In genomic region chr3:189297957-189298356, GRCh38 we compare ENCODE assay signal across 16 cellular contexts.
DNase-seq lines count a peak whose midpoint lies in the region; ATAC-seq, FAIRE-seq and TF ChIP-seq lines count a peak whose summit lies in the region.
"Had no signal": no experiment of that assay in that cellular context is flagged by ENCODE, and none has a peak within 500 bp of the region (broad histone marks: within the 10 kb centered on the region; RNA-seq: fewer than 3 reads in every experiment).

No MANE protein-coding gene starts in this region.

- no peak overlapping the region for H3K9ac ChIP-seq in keratinocyte (ENCODE audit: control insufficient read depth, extremely low read depth, insufficient read depth, low read length)
- H3K9ac ChIP-seq: BLaER1 had no signal

- POLR2A ChIA-PET in RWPE1 (lab: Yijun Ruan, JAX; ENCODE audit: low non-redundant PET): no interaction called here

- peaks cover 18% of the 10 kb centered on the region for H3K36me3 Mint-ChIP-seq in T-helper 2 cell treated with Interferon-gamma antibody and Interleukin-4, amounts not matched to agents 5 μg/mL and 100 μg/mL, for 36 hours (ENCODE audit: low read depth)

- H3K4me3 ChIP-seq in bronchial epithelial cell (ENCODE audit: low read depth, low read length): no peak overlapping the region
- H3K4me3 ChIP-seq in keratinocyte (ENCODE audit: control insufficient read depth in 2 of 3, extremely low read depth in 1 of 3, insufficient read depth in 2 of 3, low read depth in 1 of 3, low read length in 3 of 3): no peak overlapping the region
- H3K4me3 ChIP-seq: BLaER1, GM12878 had no signal

- H3K36me3 ChIP-seq in bronchial epithelial cell (ENCODE audit: control insufficient read depth, insufficient read depth, low read length) (no peaks in the 10 kb centered on the region), keratinocyte (ENCODE audit: control insufficient read depth in 2 of 2, extremely low read depth in 1 of 2, insufficient read depth in 2 of 2, low read length in 2 of 2) (no peaks in the 10 kb centered on the region)
- H3K36me3 ChIP-seq: BLaER1 had no signal

- FAIRE-seq in bronchial epithelial cell (lab: Jason Lieb, UNC): no peak
- no peak for FAIRE-seq in keratinocyte (lab: Jason Lieb, UNC)
- FAIRE-seq: GM12878, GM18507, H1 had no signal

- H3K9me3 ChIP-seq in keratinocyte (ENCODE audit: control insufficient read depth, low read depth, low read length): no peaks in the 10 kb centered on the region
- H3K9me3 ChIP-seq: BLaER1 had no signal

- H3K9me3 Mint-ChIP-seq in T-helper 2 cell treated with Interferon-gamma antibody and Interleukin-4, amounts not matched to agents 5 μg/mL and 100 μg/mL, for 36 hours: no peaks in the 10 kb centered on the region

- H3K4me2 ChIP-seq in keratinocyte (ENCODE audit: control insufficient read depth, extremely low read depth, insufficient read depth, low read depth, low read length): no peak overlapping the region
- H3K4me2 ChIP-seq: BLaER1 had no signal

- CTCF ChIA-PET in RWPE1 (lab: Yijun Ruan, JAX): no interaction called here

- H3K27me3 ChIP-seq in bronchial epithelial cell (ENCODE audit: control insufficient read depth, insufficient read depth, low read length) (no peaks in the 10 kb centered on the region), keratinocyte (ENCODE audit: control insufficient read depth, extremely low read depth, insufficient read depth, low read length) (no peaks in the 10 kb centered on the region)
- H3K27me3 ChIP-seq: BLaER1 had no signal

- no peaks in the 10 kb centered on the region for H4K20me1 ChIP-seq in keratinocyte (ENCODE audit: control insufficient read depth, extremely low read depth, insufficient read depth, low read length)
- H4K20me1 ChIP-seq: BLaER1 had no signal

- no peak overlapping the region for H2AFZ ChIP-seq in keratinocyte (ENCODE audit: control insufficient read depth, low read length)

- dilution Hi-C loops in keratinocyte (cut with MboI; ENCODE audit: extremely low pct_ligation_motif_present, low sequenced_read_pairs): no loop called here

- no peaks in the 10 kb centered on the region for H3K9me1 ChIP-seq in keratinocyte (ENCODE audit: control insufficient read depth, extremely low read depth, insufficient read depth, low read length)

- H3K79me2 ChIP-seq in keratinocyte (ENCODE audit: control insufficient read depth, insufficient read depth, low read length): no peaks in the 10 kb centered on the region

- peaks cover 54% of the 10 kb centered on the region for H3K4me1 ChIP-seq in keratinocyte (ENCODE audit: control insufficient read depth, extremely low read depth, insufficient read depth, low read length)
- H3K4me1 ChIP-seq: BLaER1 had no signal

- peaks cover 72% of the 10 kb centered on the region for H3K4me1 Mint-ChIP-seq in T-helper 2 cell treated with Interferon-gamma antibody and Interleukin-4, amounts not matched to agents 5 μg/mL and 100 μg/mL, for 36 hours (ENCODE audit: low read depth)

- TF ChIP-seq CTCF in RWPE1 (conservative IDR thresholded peaks at IDR 0.05; ENCODE audit: low read depth): no peak
- TF ChIP-seq CTCF in bronchial epithelial cell (IDR thresholded peaks at IDR 0.05; ENCODE audit: insufficient read depth, low read length, severe bottlenecking): no peak
- TF ChIP-seq CTCF in keratinocyte (optimal IDR thresholded peaks at IDR 0.05 in 1 of 3, IDR thresholded peaks at IDR 0.05 in 1 of 3, conservative IDR thresholded peaks at IDR 0.05 in 1 of 3; ENCODE audit: extremely low read depth in 1 of 3, insufficient read depth in 2 of 3, low read length in 3 of 3): no peak

- no peaks in the 10 kb centered on the region for H3K27me3 Mint-ChIP-seq in T-helper 2 cell treated with Interferon-gamma antibody and Interleukin-4, amounts not matched to agents 5 μg/mL and 100 μg/mL, for 36 hours (ENCODE audit: low read depth)

- ATAC-seq in GM18861 (IDR thresholded peaks at IDR 0.05; ENCODE audit: unreplicated experiment): no peak
- ATAC-seq: GM12878 had no signal

- peak overlapping the region; percentile 39; the same call in 1 of the 2 replicates for H3K27ac ChIP-seq in RWPE1
- peak overlapping the region; percentile 44 for H3K27ac ChIP-seq in keratinocyte (ENCODE audit: control insufficient read depth, insufficient read depth, low read length)
- H3K27ac ChIP-seq: 22Rv1, BLaER1 had no signal

- H3K27ac Mint-ChIP-seq in T-helper 2 cell treated with Interferon-gamma antibody and Interleukin-4, amounts not matched to agents 5 μg/mL and 100 μg/mL, for 36 hours: peak overlapping the region; percentile 13
- H3K27ac Mint-ChIP-seq: HFFc6 had no signal

- H3K4me3 Mint-ChIP-seq in T-helper 2 cell treated with Interferon-gamma antibody and Interleukin-4, amounts not matched to agents 5 μg/mL and 100 μg/mL, for 36 hours: no peak overlapping the region
- H3K4me3 Mint-ChIP-seq: HFFc6 had no signal

- DNase-seq in T-helper 2 cell treated with Interferon-gamma antibody and Interleukin-4, amounts not matched to agents 5 μg/mL and 100 μg/mL, for 36 hours (ENCODE audit: low spot score): no peak
- DNase-seq in T-helper 2 cell (no peak), RWPE1 (ENCODE audit: low spot score) (no peak), bronchial epithelial cell (ENCODE audit: low read depth) (peak; percentile 61), keratinocyte (ENCODE audit: low read depth, low spot score) (no peak)
- DNase-seq in stimulated activated CD8-positive, alpha-beta memory T cell treated with anti-CD3 and anti-CD28 coated beads, Interleukin-4, amount 100 ng/mL, for 48 hours: no peak
- no peak for DNase-seq in stimulated activated CD4-positive, alpha-beta T cell treated with anti-CD3 and anti-CD28 coated beads, Interleukin-4, amount 100 ng/mL, for 1 hour
- DNase-seq: AML-193, HCEC 1CT, HFFc6 had no signal
